In genomic region chr6:83068628-83069027, GRCh38 we compare ENCODE assay signal across 8 cellular contexts. TPM values are rescaled to one million over a fixed set of nuclear protein-coding genes. Genes with fewer than 3 reads are reported as not detected.
DNase-seq lines count a peak whose midpoint lies in the region; ATAC-seq and TF ChIP-seq lines count a peak whose summit lies in the region.

No MANE protein-coding gene starts in this region.

- peaks cover 39% of the 10 kb centered on the region for H3K4me1 Mint-ChIP-seq in T-helper 1 cell treated with Interleukin-12 subunit alpha and Interleukin-12 subunit beta and Interleukin-4 antibody, amounts not matched to agents 30 μg/mL and 1 μg/mL, for 36 hours (ENCODE audit: low read depth)
- peaks cover 44% of the 10 kb centered on the region for H3K4me1 Mint-ChIP-seq in activated CD8-positive, alpha-beta T cell treated with anti-CD3 and anti-CD28 coated beads, Interleukin-2, amount 10 ng/mL, durations not matched to agents 7 days and 5 days (ENCODE audit: low read depth)

- TF ChIP-seq EP300 in suprapubic skin (IDR thresholded peaks at IDR 0.05) = no peak

- H3K4me3 ChIP-seq in iPS-20b (ENCODE audit: low read length) (peak overlapping the region; percentile 84), suprapubic skin (peak overlapping the region; percentile 73)

- no peaks in the 10 kb centered on the region for H3K27me3 Mint-ChIP-seq in T-helper 1 cell treated with Interleukin-12 subunit alpha and Interleukin-12 subunit beta and Interleukin-4 antibody, amounts not matched to agents 30 μg/mL and 1 μg/mL, for 36 hours (ENCODE audit: low read depth)
- no peaks in the 10 kb centered on the region for H3K27me3 Mint-ChIP-seq in activated CD8-positive, alpha-beta T cell treated with anti-CD3 and anti-CD28 coated beads, Interleukin-2, amount 10 ng/mL, durations not matched to agents 7 days and 5 days (ENCODE audit: low read depth)

- CTCF ChIA-PET in activated CD8-positive, alpha-beta T cell treated with anti-CD3 and anti-CD28 coated beads, Interleukin-2, amount 10 ng/mL, durations not matched to agents 7 days and 5 days (lab: Charles Lee) = interaction anchor here (1.3 to 6.6 kb wide), 6 partner anchors 9 to 146 kb away, joined by 4 to 272 read pairs (median 14); partner anchors contain the start of genes PGM3 and RWDD2A

- no peak for ATAC-seq in activated CD8-positive, alpha-beta T cell treated with anti-CD3 and anti-CD28 coated beads, Interleukin-2, amount 10 ng/mL, durations not matched to agents 7 days and 5 days
- ATAC-seq in HG03135 (IDR thresholded peaks at IDR 0.05; ENCODE audit: unreplicated experiment) = no peak
- no peak for ATAC-seq in HG02610 (IDR thresholded peaks at IDR 0.05; ENCODE audit: unreplicated experiment)

- no peak for TF ChIP-seq CTCF in suprapubic skin (IDR thresholded peaks at IDR 0.05)

- H3K9me3 Mint-ChIP-seq in T-helper 1 cell treated with Interleukin-12 subunit alpha and Interleukin-12 subunit beta and Interleukin-4 antibody, amounts not matched to agents 30 μg/mL and 1 μg/mL, for 36 hours = no peaks in the 10 kb centered on the region
- H3K9me3 Mint-ChIP-seq in activated CD8-positive, alpha-beta T cell treated with anti-CD3 and anti-CD28 coated beads, Interleukin-2, amount 10 ng/mL, durations not matched to agents 7 days and 5 days (ENCODE audit: insufficient read depth) = no peaks in the 10 kb centered on the region

- WGBS in suprapubic skin = 28% methylated on average over 6 of the region's 6 CpGs

- H3K27ac ChIP-seq in iPS-20b (ENCODE audit: low read length) (peak overlapping the region; percentile 10), suprapubic skin (peak overlapping the region; percentile 91)

- H3K36me3 Mint-ChIP-seq in T-helper 1 cell treated with Interleukin-12 subunit alpha and Interleukin-12 subunit beta and Interleukin-4 antibody, amounts not matched to agents 30 μg/mL and 1 μg/mL, for 36 hours (ENCODE audit: low read depth) = no peaks in the 10 kb centered on the region
- peaks cover 2% of the 10 kb centered on the region for H3K36me3 Mint-ChIP-seq in activated CD8-positive, alpha-beta T cell treated with anti-CD3 and anti-CD28 coated beads, Interleukin-2, amount 10 ng/mL, durations not matched to agents 7 days and 5 days (ENCODE audit: low read depth)

- POLR2A ChIA-PET in activated CD8-positive, alpha-beta T cell treated with anti-CD3 and anti-CD28 coated beads, Interleukin-2, amount 10 ng/mL, durations not matched to agents 7 days and 5 days (lab: Charles Lee) = no interaction called here

- no peaks in the 10 kb centered on the region for H3K36me3 ChIP-seq in iPS-20b (ENCODE audit: insufficient read depth, low read depth, low read length)
- no peaks in the 10 kb centered on the region for H3K36me3 ChIP-seq in suprapubic skin

- DNase-seq in T-helper 1 cell (no peak), suprapubic skin (ENCODE audit: low spot score in 2 of 2) (no peak), NCI-H1930 (lab: John Stamatoyannopoulos, UW) (no peak)
- DNase-seq in activated CD8-positive, alpha-beta T cell treated with anti-CD3 and anti-CD28 coated beads, Interleukin-2, amount 10 ng/mL, durations not matched to agents 7 days and 5 days = no peak

- H3K9ac ChIP-seq in iPS-20b (ENCODE audit: low read depth, low read length) = peak overlapping the region; percentile 76

- H3K4me1 ChIP-seq in iPS-20b (ENCODE audit: insufficient read depth, low read length) (peaks cover 24% of the 10 kb centered on the region), suprapubic skin (peaks cover 65% of the 10 kb centered on the region)

- H3K9me3 ChIP-seq in iPS-20b (ENCODE audit: insufficient read depth, low read depth, low read length) (no peaks in the 10 kb centered on the region), suprapubic skin (no peaks in the 10 kb centered on the region)

- H3K27me3 ChIP-seq in iPS-20b (ENCODE audit: insufficient read depth, low read length) = no peaks in the 10 kb centered on the region
- no peaks in the 10 kb centered on the region for H3K27me3 ChIP-seq in suprapubic skin

- peak overlapping the region; percentile 73 for H3K27ac Mint-ChIP-seq in T-helper 1 cell treated with Interleukin-12 subunit alpha and Interleukin-12 subunit beta and Interleukin-4 antibody, amounts not matched to agents 30 μg/mL and 1 μg/mL, for 36 hours
- H3K27ac Mint-ChIP-seq in activated CD8-positive, alpha-beta T cell treated with anti-CD3 and anti-CD28 coated beads, Interleukin-2, amount 10 ng/mL, durations not matched to agents 7 days and 5 days = peak overlapping the region; percentile 89

- peak overlapping the region; percentile 87 for H3K4me3 Mint-ChIP-seq in T-helper 1 cell treated with Interleukin-12 subunit alpha and Interleukin-12 subunit beta and Interleukin-4 antibody, amounts not matched to agents 30 μg/mL and 1 μg/mL, for 36 hours
- peak overlapping the region; percentile 90 for H3K4me3 Mint-ChIP-seq in activated CD8-positive, alpha-beta T cell treated with anti-CD3 and anti-CD28 coated beads, Interleukin-2, amount 10 ng/mL, durations not matched to agents 7 days and 5 days

- no peak for TF ChIP-seq POLR2A in suprapubic skin (IDR thresholded peaks at IDR 0.05)

RNA-seq across cellular contexts. Expression of gene DOP1A, which starts 1.2 kb away (rescaled TPM):
- 10 to 100 TPM; 14.9 to 18.9 TPM for total RNA-seq in activated CD8-positive, alpha-beta T cell treated with anti-CD3 and anti-CD28 coated beads, Interleukin-2, amount 10 ng/mL, durations not matched to agents 7 days and 5 days
- 100 to 1,000 TPM in 1 of 4 donors, 10 to 100 TPM in 3; 44.8 to 118 (median 53.5) TPM for total RNA-seq in suprapubic skin

RNA-seq across cellular contexts. Expression of gene UBE3D, which starts 3.0 kb away (rescaled TPM):
- total RNA-seq in activated CD8-positive, alpha-beta T cell treated with anti-CD3 and anti-CD28 coated beads, Interleukin-2, amount 10 ng/mL, durations not matched to agents 7 days and 5 days = 1 to 10 TPM; 4.4 to 5.0 TPM
- total RNA-seq in suprapubic skin = 10 to 100 TPM in 1 of 4 donors, 1 to 10 TPM in 3; 7.2 to 11.7 (median 7.5) TPM
